8 cellular contexts compared by ENCODE assay signal in the genomic region with DNA sequence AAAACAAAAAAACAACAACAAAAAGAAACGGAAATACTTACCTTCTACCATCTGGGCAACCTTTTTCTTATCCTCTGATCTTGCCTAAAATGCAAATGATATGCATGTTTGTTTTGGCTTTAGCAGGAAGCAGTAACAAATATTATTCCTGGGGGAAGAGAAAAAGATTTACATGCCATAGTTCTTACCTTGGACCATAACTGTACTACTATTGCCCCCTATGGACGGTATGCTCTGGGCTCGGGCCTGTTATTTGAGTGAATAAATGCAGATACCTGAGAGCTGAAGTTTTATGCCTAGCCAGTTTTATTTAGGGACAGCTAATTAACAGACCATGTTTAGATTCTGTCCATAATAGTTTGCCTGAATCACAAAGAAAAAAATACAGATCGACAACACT.
DNase-seq lines count a peak whose midpoint lies in the region; ATAC-seq, FAIRE-seq and TF ChIP-seq lines count a peak whose summit lies in the region.

No MANE protein-coding gene starts in this region.

- peak; percentile 30 for DNase-seq in AG10803 (ENCODE audit: low read depth)
- peak; percentile 17 for DNase-seq in GM19239 (ENCODE audit: insufficient read length, low spot score)
- DNase-seq in T-helper 9 cell, result peak; percentile 16
- DNase-seq in germinal center (ENCODE audit: low spot score), result peak; percentile 37
- no peak for DNase-seq in dedifferentiated amniotic fluid mesenchymal stem cell (ENCODE audit: extremely low spot score)
- no peak for DNase-seq in NCI-H1105 (lab: John Stamatoyannopoulos, UW)

- peak; percentile 63 for FAIRE-seq in GM19239 (lab: Jason Lieb, UNC)

- ATAC-seq in HG03571 (IDR thresholded peaks at IDR 0.05; ENCODE audit: unreplicated experiment) (no peak), GM18858 (IDR thresholded peaks at IDR 0.05; ENCODE audit: unreplicated experiment) (no peak)

- TF ChIP-seq CTCF in AG10803 (conservative IDR thresholded peaks at IDR 0.05; ENCODE audit: low read length), result peak; percentile 47

- H3K4me3 ChIP-seq in AG10803 (ENCODE audit: low read length), result no peak overlapping the region

Comparison
In these comparisons a context has a peak if more than half of its experiments do, and no peak if none do; other contexts are left out.
1. DNase-seq: peak in AG10803 (single experiment), GM19239 (single experiment), T-helper 9 cell (single experiment) and germinal center (single experiment); none in dedifferentiated amniotic fluid mesenchymal stem cell (single experiment) and NCI-H1105 (single experiment).